24 cellular contexts compared by ENCODE assay signal in the genomic region with DNA sequence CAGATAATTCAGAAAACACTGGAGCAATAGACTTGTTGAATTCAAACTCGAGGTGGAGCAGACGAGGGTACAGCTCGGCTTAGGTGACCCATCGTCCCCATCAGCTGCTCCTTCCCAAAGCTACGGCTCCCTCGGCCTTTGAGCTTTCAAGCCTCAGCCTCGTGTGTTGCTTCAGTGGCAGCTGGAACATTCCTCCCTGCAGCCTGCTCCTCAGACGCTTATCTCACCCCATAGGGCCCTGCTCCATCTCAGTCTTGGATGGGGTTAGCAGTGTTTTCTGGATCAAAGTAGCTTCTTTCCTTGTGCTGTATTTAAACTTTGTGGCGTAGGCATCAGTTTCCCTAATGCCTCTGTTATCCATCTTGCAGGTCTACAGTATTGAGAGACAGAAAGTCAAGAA. TPM values are rescaled to one million over a fixed set of nuclear protein-coding genes. Genes with fewer than 3 reads are reported as not detected.
"Had no signal": no experiment of that assay in that cellular context is flagged by ENCODE, and none has a peak within 500 bp of the region (broad histone marks: within the 10 kb centered on the region; RNA-seq: fewer than 3 reads in every experiment).

No MANE protein-coding gene starts in this region.

- H3K27me3 ChIP-seq: esophagus muscularis mucosa, gastroesophageal sphincter had no signal

- H3K36me3 ChIP-seq: brain microvascular endothelial cell, esophagus muscularis mucosa, gastroesophageal sphincter had no signal

- H3K4me1 ChIP-seq: esophagus muscularis mucosa, foreskin keratinocyte, gastroesophageal sphincter had no signal

- H3K4me3 ChIP-seq: coronary artery, dorsolateral prefrontal cortex, esophagus muscularis mucosa, gastroesophageal sphincter had no signal

- ATAC-seq: activated CD4-positive, alpha-beta T cell treated with anti-CD3 and anti-CD28 coated beads for 36 hours; activated CD8-positive, alpha-beta memory T cell treated with anti-CD3 and anti-CD28 coated beads, Interleukin-2, amount 10 ng/mL, durations not matched to agents 7 days and 5 days; activated CD8-positive, alpha-beta T cell treated with anti-CD3 and anti-CD28 coated beads, Interleukin-2, amount 10 ng/mL, durations not matched to agents 7 days and 5 days; foreskin keratinocyte; gastroesophageal sphincter had no signal

- DNase-seq: activated CD4-positive, alpha-beta memory T cell treated with anti-CD3 and anti-CD28 coated beads for 36 hours; activated CD4-positive, alpha-beta T cell treated with anti-CD3 and anti-CD28 coated beads for 36 hours; activated CD4-positive, alpha-beta T cell treated with anti-CD3 and anti-CD28 coated beads, Interleukin-2, amount 10 ng/mL, durations not matched to agents 24 days and 14 days; activated CD4-positive, CD25-positive, alpha-beta regulatory T cell; activated CD4-positive, CD25-positive, alpha-beta regulatory T cell treated with anti-CD3 and anti-CD28 coated beads, Interleukin-2, amount 50 U/mL, for 72 hours; activated CD8-positive, alpha-beta memory T cell treated with anti-CD3 and anti-CD28 coated beads, Interleukin-2, amount 10 ng/mL, durations not matched to agents 7 days and 5 days; activated CD8-positive, alpha-beta memory T cell treated with anti-CD3 and anti-CD28 coated beads, Interleukin-2, amount 50 U/mL, for 4 hours; activated CD8-positive, alpha-beta T cell treated with anti-CD3 and anti-CD28 coated beads, Interleukin-2, amount 10 ng/mL, durations not matched to agents 7 days and 5 days; activated effector memory CD4-positive, alpha-beta T cell treated with anti-CD3 and anti-CD28 coated beads, Interleukin-2, amount 50 U/mL, for 16 hours; activated naive CD4-positive, alpha-beta T cell treated with anti-CD3 and anti-CD28 coated beads for 36 hours; activated naive CD8-positive, alpha-beta T cell treated with anti-CD3 and anti-CD28 coated beads for 36 hours; activated T-cell treated with anti-CD3 and anti-CD28 coated beads, Interleukin-2, amount 50 U/mL, for 1 hour; activated T-cell treated with anti-CD3 and anti-CD28 coated beads, Interleukin-2, amount 50 U/mL, for 48 hours; brain microvascular endothelial cell; dorsolateral prefrontal cortex; effector memory CD4-positive, alpha-beta T cell; endodermal cell; foreskin keratinocyte; T-helper 2 cell had no signal

- H3K9me3 ChIP-seq: esophagus muscularis mucosa, gastroesophageal sphincter had no signal

- FAIRE-seq: astrocyte had no signal

- H3K27ac ChIP-seq: brain microvascular endothelial cell, coronary artery, dorsolateral prefrontal cortex, esophagus muscularis mucosa, foreskin keratinocyte, gastroesophageal sphincter had no signal

RNA-seq across cellular contexts. Expression of gene APOL3, which starts 30.6 kb away (rescaled TPM):
- total RNA-seq: bronchial epithelial cell had no signal
